ENCODE assay signal across 22 cellular contexts in genomic region chr4:77903186-77903585, GRCh38. TPM values are rescaled to one million over a fixed set of nuclear protein-coding genes. Genes with fewer than 3 reads are reported as not detected.
DNase-seq lines count a peak whose midpoint lies in the region; ATAC-seq, FAIRE-seq and TF ChIP-seq lines count a peak whose summit lies in the region.
"Had no signal": no experiment of that assay in that cellular context is flagged by ENCODE, and none has a peak within 500 bp of the region (broad histone marks: within the 10 kb centered on the region; RNA-seq: fewer than 3 reads in every experiment).

No MANE protein-coding gene starts in this region.

- no peak overlapping the region for H3K9ac ChIP-seq in SK-N-SH
- no peak overlapping the region for H3K9ac ChIP-seq in keratinocyte (ENCODE audit: control insufficient read depth, extremely low read depth, insufficient read depth, low read length)
- no peak overlapping the region for H3K9ac ChIP-seq in HepG2 (ENCODE audit: insufficient read depth, low read depth, low read length)

- in situ Hi-C loops in HepG2 (cut with HindIII; ENCODE audit: extremely low pct_ligation_motif_present, low pct_unique_long_range_greater_than_20kb): no loop called here

- H3K9me3 ChIP-seq in SK-N-SH (no peaks in the 10 kb centered on the region), keratinocyte (ENCODE audit: control insufficient read depth, low read depth, low read length) (no peaks in the 10 kb centered on the region), HepG2 (ENCODE audit: low read length) (no peaks in the 10 kb centered on the region)
- H3K9me3 ChIP-seq: A549, Caco-2 had no signal

- H3K9me2 ChIP-seq in SK-N-SH: no peaks in the 10 kb centered on the region

- no peaks in the 10 kb centered on the region for H3K9me3 Mint-ChIP-seq in activated T-helper 1 cell treated with anti-CD3 and anti-CD28 coated beads, Interleukin-12 subunit alpha, Interleukin-12 subunit beta, Interleukin-2, Interleukin-4 antibody, amounts not matched to agents 30 ng/mL and 10 ng/mL and 1 ng/mL, durations not matched to agents 14 hours and 24 hours and 36 hours
- H3K9me3 Mint-ChIP-seq: CD4-positive, alpha-beta T cell; GM23338 had no signal

- no TSS peak for BruUV-seq in HepG2 (replicated peaks; lab: Mats Ljungman, UMichigan)

- TF ChIP-seq CTCF in SK-N-SH (IDR thresholded peaks at IDR 0.05) (no peak), choroid plexus epithelial cell (conservative IDR thresholded peaks at IDR 0.05; ENCODE audit: low read depth, low read length) (no peak), keratinocyte (optimal IDR thresholded peaks at IDR 0.05 in 1 of 3, IDR thresholded peaks at IDR 0.05 in 1 of 3, conservative IDR thresholded peaks at IDR 0.05 in 1 of 3; ENCODE audit: extremely low read depth in 1 of 3, insufficient read depth in 2 of 3, low read length in 3 of 3) (no peak), HepG2 (CRISPR knock-in tag; IDR thresholded peaks at IDR 0.05) (no peak)

- TF ChIP-seq POLR2A in HepG2 (IDR thresholded peaks at IDR 0.05; ENCODE audit: insufficient read depth in 1 of 2, low read depth in 2 of 2, low read length in 2 of 2): no peak

- H3K36me3 Mint-ChIP-seq in activated T-helper 1 cell treated with anti-CD3 and anti-CD28 coated beads, Interleukin-12 subunit alpha, Interleukin-12 subunit beta, Interleukin-2, Interleukin-4 antibody, amounts not matched to agents 30 ng/mL and 10 ng/mL and 1 ng/mL, durations not matched to agents 14 hours and 24 hours and 36 hours (ENCODE audit: low read depth): peaks cover 43% of the 10 kb centered on the region

- TF ChIP-seq RAD21 in SK-N-SH (IDR thresholded peaks at IDR 0.05; ENCODE audit: low read length): no peak
- no peak for TF ChIP-seq RAD21 in HepG2 (CRISPR knock-in tag; IDR thresholded peaks at IDR 0.05)

- no peaks in the 10 kb centered on the region for H3K79me2 ChIP-seq in SK-N-SH (ENCODE audit: insufficient read depth)
- no peaks in the 10 kb centered on the region for H3K79me2 ChIP-seq in keratinocyte (ENCODE audit: control insufficient read depth, insufficient read depth, low read length)
- no peaks in the 10 kb centered on the region for H3K79me2 ChIP-seq in HepG2 (ENCODE audit: insufficient read depth, low read length)

- peaks cover 6% of the 10 kb centered on the region for H3F3A ChIP-seq in SK-N-SH (replicated peaks; ENCODE audit: insufficient read depth)

- no peaks in the 10 kb centered on the region for H3K27me3 Mint-ChIP-seq in activated T-helper 1 cell treated with anti-CD3 and anti-CD28 coated beads, Interleukin-12 subunit alpha, Interleukin-12 subunit beta, Interleukin-2, Interleukin-4 antibody, amounts not matched to agents 30 ng/mL and 10 ng/mL and 1 ng/mL, durations not matched to agents 14 hours and 24 hours and 36 hours (ENCODE audit: insufficient read depth)
- H3K27me3 Mint-ChIP-seq: CD4-positive, alpha-beta T cell had no signal

- no peak overlapping the region for H3K27ac Mint-ChIP-seq in activated T-helper 1 cell treated with anti-CD3 and anti-CD28 coated beads, Interleukin-12 subunit alpha, Interleukin-12 subunit beta, Interleukin-2, Interleukin-4 antibody, amounts not matched to agents 30 ng/mL and 10 ng/mL and 1 ng/mL, durations not matched to agents 14 hours and 24 hours and 36 hours
- H3K27ac Mint-ChIP-seq: CD4-positive, alpha-beta T cell; GM23338 had no signal

- no peak for ATAC-seq in SK-N-SH treated with all-trans-retinoic acid at 6 μM for 48 hours
- no peak for ATAC-seq in HepG2
- ATAC-seq: A549, GM23338 had no signal

- no peak overlapping the region for H3K4me3 Mint-ChIP-seq in activated T-helper 1 cell treated with anti-CD3 and anti-CD28 coated beads, Interleukin-12 subunit alpha, Interleukin-12 subunit beta, Interleukin-2, Interleukin-4 antibody, amounts not matched to agents 30 ng/mL and 10 ng/mL and 1 ng/mL, durations not matched to agents 14 hours and 24 hours and 36 hours
- H3K4me3 Mint-ChIP-seq: CD4-positive, alpha-beta T cell; GM23338 had no signal

- peaks cover 0 to 2% of the 10 kb centered on the region in 2 experiments; a peak in 1 of 4 replicates for H3K4me1 ChIP-seq in SK-N-SH (ENCODE audit: control insufficient read depth in 1 of 2, insufficient read depth in 2 of 2, low read depth in 1 of 2, low read length in 1 of 2)
- peaks cover 19% of the 10 kb centered on the region for H3K4me1 ChIP-seq in keratinocyte (ENCODE audit: control insufficient read depth, extremely low read depth, insufficient read depth, low read length)
- H3K4me1 ChIP-seq in HepG2 (ENCODE audit: insufficient read depth, low read length): no peaks in the 10 kb centered on the region
- H3K4me1 ChIP-seq: A549, Caco-2 had no signal

- no peak for DNase-seq in SK-N-SH
- DNase-seq in choroid plexus epithelial cell (ENCODE audit: low read depth): peak; percentile 44
- DNase-seq in keratinocyte (ENCODE audit: low read depth, low spot score): no peak
- no peak for DNase-seq in HK-2 (ENCODE audit: unreplicated experiment)
- DNase-seq in HepG2 (ENCODE audit: low spot score): no peak
- DNase-seq in activated T-helper 1 cell treated with anti-CD3 and anti-CD28 coated beads, Interleukin-12 subunit alpha, Interleukin-12 subunit beta, Interleukin-2, Interleukin-4 antibody, amounts not matched to agents 30 ng/mL and 10 ng/mL and 1 ng/mL, durations not matched to agents 14 hours and 24 hours and 36 hours (ENCODE audit: low spot score): no peak
- DNase-seq: AML-193; Caco-2; CD4-positive, alpha-beta T cell; DMS153; DMS79; GDM1; HCEC 1CT had no signal

- H3K27me3 ChIP-seq in SK-N-SH (ENCODE audit: insufficient read depth): no peaks in the 10 kb centered on the region
- H3K27me3 ChIP-seq in keratinocyte (ENCODE audit: control insufficient read depth, extremely low read depth, insufficient read depth, low read length): no peaks in the 10 kb centered on the region
- no peaks in the 10 kb centered on the region for H3K27me3 ChIP-seq in HepG2 (ENCODE audit: control insufficient read depth in 1 of 2, insufficient read depth in 2 of 2, low read length in 2 of 2)

- H3K4me1 Mint-ChIP-seq in activated T-helper 1 cell treated with anti-CD3 and anti-CD28 coated beads, Interleukin-12 subunit alpha, Interleukin-12 subunit beta, Interleukin-2, Interleukin-4 antibody, amounts not matched to agents 30 ng/mL and 10 ng/mL and 1 ng/mL, durations not matched to agents 14 hours and 24 hours and 36 hours (ENCODE audit: low read depth): peaks cover 16% of the 10 kb centered on the region
- H3K4me1 Mint-ChIP-seq: GM23338 had no signal

- H2AFZ ChIP-seq in SK-N-SH (ENCODE audit: low read depth): no peak overlapping the region
- no peak overlapping the region for H2AFZ ChIP-seq in keratinocyte (ENCODE audit: control insufficient read depth, low read length)
- no peak overlapping the region for H2AFZ ChIP-seq in HepG2 (ENCODE audit: low read length)
- H2AFZ ChIP-seq: GM23338 had no signal

- TF ChIP-seq EP300 in SK-N-SH (IDR thresholded peaks at IDR 0.05; ENCODE audit: borderline replicate concordance in 1 of 2, low read depth in 1 of 2, low read length in 1 of 2): no peak
- no peak for TF ChIP-seq EP300 in HepG2 (IDR thresholded peaks at IDR 0.05; ENCODE audit: low read depth in 2 of 2, low read length in 2 of 2)
- no peak for TF ChIP-seq EP300 in HepG2 (CRISPR knock-in tag; IDR thresholded peaks at IDR 0.05; ENCODE audit: borderline replicate concordance)

- H3K4me3 ChIP-seq in SK-N-SH (ENCODE audit: low read depth in 2 of 2, low read length in 1 of 2): no peak overlapping the region
- H3K4me3 ChIP-seq in choroid plexus epithelial cell (ENCODE audit: low read depth, low read length): no peak overlapping the region
- no peak overlapping the region for H3K4me3 ChIP-seq in keratinocyte (ENCODE audit: control insufficient read depth in 2 of 3, extremely low read depth in 1 of 3, insufficient read depth in 2 of 3, low read depth in 1 of 3, low read length in 3 of 3)
- H3K4me3 ChIP-seq in HepG2 (replicated peaks in 1 of 3; ENCODE audit: insufficient read depth in 1 of 3, low read depth in 2 of 3, low read length in 3 of 3): no peak overlapping the region
- H3K4me3 ChIP-seq: A549, GM23338 had no signal

- H3K36me3 ChIP-seq in SK-N-SH (replicated peaks in 1 of 2; ENCODE audit: control insufficient read depth in 1 of 2, insufficient read depth in 2 of 2, low read length in 1 of 2): peaks cover 17 to 50% of the 10 kb centered on the region in 2 experiments
- H3K36me3 ChIP-seq in keratinocyte (ENCODE audit: control insufficient read depth in 2 of 2, extremely low read depth in 1 of 2, insufficient read depth in 2 of 2, low read length in 2 of 2): no peaks in the 10 kb centered on the region
- H3K36me3 ChIP-seq in HepG2 (replicated peaks in 1 of 2; ENCODE audit: control insufficient read depth in 1 of 2, insufficient read depth in 2 of 2, low read length in 2 of 2): peaks cover 0 to 13% of the 10 kb centered on the region in 2 experiments; a peak in 2 of 5 replicates

- CTCF ChIA-PET in SK-N-SH (lab: Yijun Ruan, JAX): interaction anchor here (0.7 kb wide), 1 partner anchor 38 kb away, joined by 3 read pairs; no protein-coding TSS in a partner anchor
- CTCF ChIA-PET in HepG2 (lab: Yijun Ruan, JAX; ENCODE audit: low intra/inter-chr PET ratio, low total read pairs): no interaction called here

- no peaks in the 10 kb centered on the region for H3K9me1 ChIP-seq in keratinocyte (ENCODE audit: control insufficient read depth, extremely low read depth, insufficient read depth, low read length)

- intact Hi-C loops in HepG2 (cut with micrococcal nuclease; ENCODE audit: unreplicated experiment): no loop called here
- intact Hi-C loops in activated T-helper 1 cell treated with anti-CD3 and anti-CD28 coated beads, Interleukin-12 subunit alpha, Interleukin-12 subunit beta, Interleukin-2, Interleukin-4 antibody, amounts not matched to agents 30 ng/mL and 10 ng/mL and 1 ng/mL, durations not matched to agents 14 hours and 24 hours and 36 hours (cut with micrococcal nuclease): no loop called here

- H3K27ac ChIP-seq in SK-N-SH (ENCODE audit: low read depth in 2 of 2, low read length in 1 of 2) (no peak overlapping the region), keratinocyte (ENCODE audit: control insufficient read depth, insufficient read depth, low read length) (no peak overlapping the region), HepG2 (ENCODE audit: extremely low read length, insufficient read depth, low read length) (no peak overlapping the region)
- H3K27ac ChIP-seq: 22Rv1, A549, C4-2B had no signal

- dilution Hi-C loops in keratinocyte (cut with MboI; ENCODE audit: extremely low pct_ligation_motif_present, low sequenced_read_pairs): no loop called here

- H3K4me2 ChIP-seq in SK-N-SH (no peak overlapping the region), keratinocyte (ENCODE audit: control insufficient read depth, extremely low read depth, insufficient read depth, low read depth, low read length) (no peak overlapping the region), HepG2 (ENCODE audit: low read depth, low read length) (no peak overlapping the region)
- H3K4me2 ChIP-seq: A549, GM23338 had no signal

- no peaks in the 10 kb centered on the region for H4K20me1 ChIP-seq in SK-N-SH (ENCODE audit: insufficient read depth)
- no peaks in the 10 kb centered on the region for H4K20me1 ChIP-seq in keratinocyte (ENCODE audit: control insufficient read depth, extremely low read depth, insufficient read depth, low read length)
- H4K20me1 ChIP-seq in HepG2 (ENCODE audit: insufficient read depth, low read length): no peaks in the 10 kb centered on the region

- FAIRE-seq in keratinocyte (lab: Jason Lieb, UNC) (peak; percentile 60), HepG2 (lab: Jason Lieb, UNC) (no peak)
- FAIRE-seq: A549, GM12892, GM18507, H54, HTR-8/SVneo had no signal

- POLR2A ChIA-PET in SK-N-SH (lab: Yijun Ruan, JAX) (no interaction called here), HepG2 (lab: Yijun Ruan, JAX) (no interaction called here)

- 86% methylated on average over 1 of the region's 1 CpG for WGBS in SK-N-SH (ENCODE audit: low lambda C conversion rate)
- 94% methylated on average over 1 of the region's 1 CpG for whole genome bisulfite sequencing in HepG2 (ENCODE audit: low lambda C conversion rate)

RNA-seq across cellular contexts. Expression of gene MRPL1, which starts 40.6 kb away (rescaled TPM):
- polyA plus RNA-seq in SK-N-SH (2012; rRNA removed): 11.0 and 13.0 TPM in 2 replicates
- 18.3 and 28.8 TPM in 2 replicates for polyA plus RNA-seq in SK-N-SH (2012; cell fraction: cytosol; rRNA removed)
- 3.5 and 6.7 TPM in 2 replicates for polyA plus RNA-seq in SK-N-SH (2012; cell fraction: nucleus; rRNA removed)
- 30.7 to 71.4 TPM (median 31.6 TPM) in 3 replicates for polyA plus RNA-seq in keratinocyte
- 10.2 TPM for polyA plus RNA-seq in keratinocyte (2011; ENCODE audit: low read depth)
- 32.6 and 45.4 TPM in 2 replicates for polyA plus RNA-seq in keratinocyte (2011; cell fraction: cytosol; rRNA removed)
- polyA plus RNA-seq in keratinocyte (2011; cell fraction: nucleus; rRNA removed): 18.6 and 32.0 TPM in 2 replicates
- 20.1 and 35.7 TPM in 2 replicates for polyA plus RNA-seq in keratinocyte (2012; ENCODE audit: low replicate concordance)
- polyA minus RNA-seq in keratinocyte: 2.2 to 14.3 TPM (median 6.2 TPM) in 3 replicates
- polyA minus RNA-seq in keratinocyte (2011; cell fraction: cytosol; rRNA and poly(A)+ RNA removed): 13.6 TPM
- 2.4 and 10.4 TPM in 2 replicates for polyA minus RNA-seq in keratinocyte (2011; cell fraction: nucleus; rRNA and poly(A)+ RNA removed)
- total RNA-seq in HepG2 (2016; rRNA removed; fragmentation: Illumina TruSeq; extraction: Trizol): 61.5 and 86.1 TPM in 2 replicates
- total RNA-seq in HepG2 (2016; cell fraction: cytosol; rRNA removed; fragmentation: Illumina TruSeq; extraction: Trizol; ENCODE audit: low read depth): 24.2 and 24.6 TPM in 2 replicates
- 59.8 and 88.0 TPM in 2 replicates for total RNA-seq in HepG2 (2016; cell fraction: insoluble cytoplasmic fraction; rRNA removed; fragmentation: Illumina TruSeq; extraction: Trizol)
- 28.9 and 30.9 TPM in 2 replicates for total RNA-seq in HepG2 (2016; cell fraction: membrane; rRNA removed; fragmentation: Illumina TruSeq; extraction: Trizol)
- 37.9 and 38.5 TPM in 2 replicates for total RNA-seq in HepG2 (2016; cell fraction: nucleus; rRNA removed; fragmentation: Illumina TruSeq; extraction: Trizol)
- 14.7 and 23.3 TPM in 2 replicates for polyA plus RNA-seq in HepG2 (2011; rRNA removed)
- 7.4 and 10.3 TPM in 2 replicates for polyA plus RNA-seq in HepG2 (2011; cell fraction: cytosol; rRNA removed)
- polyA plus RNA-seq in HepG2 (2011; cell fraction: nucleus; rRNA removed): 3.6 and 6.4 TPM in 2 replicates
- 17.1 and 30.1 TPM in 2 replicates for polyA plus RNA-seq in HepG2 (2012)
- 17.6 and 17.9 TPM in 2 replicates for polyA plus RNA-seq in HepG2 (2016; cell fraction: cytosol; fragmentation: Illumina TruSeq; extraction: Trizol; ENCODE audit: low read depth)
- 78.7 and 83.9 TPM in 2 replicates for polyA plus RNA-seq in HepG2 (2016; cell fraction: insoluble cytoplasmic fraction; fragmentation: Illumina TruSeq; extraction: Trizol; ENCODE audit: low read depth)
- 21.9 and 24.3 TPM in 2 replicates for polyA plus RNA-seq in HepG2 (2016; cell fraction: membrane; fragmentation: Illumina TruSeq; extraction: Trizol; ENCODE audit: low read depth)
- polyA plus RNA-seq in HepG2 (2016; cell fraction: nucleus; fragmentation: Illumina TruSeq; extraction: Trizol; ENCODE audit: insufficient read depth, low read depth): 34.0 and 38.0 TPM in 2 replicates
- 2.9 and 3.6 TPM in 2 replicates for polyA minus RNA-seq in HepG2 (2011; rRNA and poly(A)+ RNA removed; ENCODE audit: low replicate concordance)
- polyA minus RNA-seq in HepG2 (2011; cell fraction: cytosol; rRNA and poly(A)+ RNA removed): 7.6 and 8.1 TPM in 2 replicates
- 33.4 and 37.1 TPM in 2 replicates for polyA minus RNA-seq in HepG2 (2011; cell fraction: nucleus; rRNA and poly(A)+ RNA removed)
- total RNA-seq in activated T-helper 1 cell treated with anti-CD3 and anti-CD28 coated beads, Interleukin-12 subunit alpha, Interleukin-12 subunit beta, Interleukin-2, Interleukin-4 antibody, amounts not matched to agents 30 ng/mL and 10 ng/mL and 1 ng/mL, durations not matched to agents 14 hours and 24 hours and 36 hours: 72.7 and 75.0 TPM in 2 replicates
